Comparison of ENCODE assay signal across 31 cellular contexts in genomic region chr5:84361572-84361971, GRCh38. TPM values are rescaled to one million over a fixed set of nuclear protein-coding genes. Genes with fewer than 3 reads are reported as not detected.
"Had no signal": no experiment of that assay in that cellular context is flagged by ENCODE, and none has a peak within 500 bp of the region (broad histone marks: within the 10 kb centered on the region; RNA-seq: fewer than 3 reads in every experiment).

No MANE protein-coding gene starts in this region.

- H3K9ac ChIP-seq: parathyroid adenoma had no signal

- H3K4me3 Mint-ChIP-seq: dendritic cell treated with granulocyte-macrophage colony-stimulating factor and Interleukin-4, amounts not matched to agents 40 ng/mL and 50 ng/mL, for 4 days; mesothelial cell of epicardium; naive B cell; natural killer cell treated with Interleukin-12 subunit alpha and Interleukin-12 subunit beta and Interleukin-15 and Interleukin-18, amount 100 ng/mL, for 72 hours; neural crest cell; stimulated activated naive CD8-positive, alpha-beta T cell treated with anti-CD3 and anti-CD28 coated beads, Interleukin-15, amount 100 ng/mL, for 72 hours had no signal

- ATAC-seq: gastrocnemius medialis; left cardiac atrium; left lung; mucosa of descending colon; natural killer cell treated with Interleukin-12 subunit alpha and Interleukin-12 subunit beta and Interleukin-15 and Interleukin-18, amount 100 ng/mL, for 72 hours; sciatic nerve; stimulated activated naive CD8-positive, alpha-beta T cell treated with anti-CD3 and anti-CD28 coated beads, Interleukin-15, amount 100 ng/mL, for 72 hours; upper lobe of right lung had no signal

- H3K27me3 Mint-ChIP-seq: dendritic cell treated with granulocyte-macrophage colony-stimulating factor and Interleukin-4, amounts not matched to agents 40 ng/mL and 50 ng/mL, for 4 days; naive B cell; natural killer cell treated with Interleukin-12 subunit alpha and Interleukin-12 subunit beta and Interleukin-15 and Interleukin-18, amount 100 ng/mL, for 72 hours; stimulated activated naive CD8-positive, alpha-beta T cell treated with anti-CD3 and anti-CD28 coated beads, Interleukin-15, amount 100 ng/mL, for 72 hours had no signal

- H3K36me3 Mint-ChIP-seq: naive B cell; natural killer cell treated with Interleukin-12 subunit alpha and Interleukin-12 subunit beta and Interleukin-15 and Interleukin-18, amount 100 ng/mL, for 72 hours had no signal

- H3K4me2 ChIP-seq: smooth muscle cell had no signal

- H3K27ac ChIP-seq: colonic mucosa, esophagus squamous epithelium, gastrocnemius medialis, left lung, neutrophil, parathyroid adenoma, prostate gland, right atrium auricular region, suprapubic skin, transverse colon, upper lobe of right lung, uterus had no signal

- H3K9me3 Mint-ChIP-seq: dendritic cell treated with granulocyte-macrophage colony-stimulating factor and Interleukin-4, amounts not matched to agents 40 ng/mL and 50 ng/mL, for 4 days; mesothelial cell of epicardium; neural crest cell; stimulated activated naive CD8-positive, alpha-beta T cell treated with anti-CD3 and anti-CD28 coated beads, Interleukin-15, amount 100 ng/mL, for 72 hours had no signal

- H3K4me1 ChIP-seq: colonic mucosa, gastrocnemius medialis, left lung, parathyroid adenoma, prostate gland, right atrium auricular region, suprapubic skin, upper lobe of right lung, uterus had no signal

- H2AFZ ChIP-seq: parathyroid adenoma had no signal

- H3K79me2 ChIP-seq: parathyroid adenoma had no signal

- H3K4me3 ChIP-seq: colonic mucosa, esophagus squamous epithelium, gastrocnemius medialis, left lung, mucosa of descending colon, prostate gland, right atrium auricular region, smooth muscle cell, suprapubic skin, transverse colon, upper lobe of right lung, uterus had no signal

- H3K36me3 ChIP-seq: colonic mucosa, esophagus squamous epithelium, gastrocnemius medialis, left lung, neutrophil, prostate gland, right atrium auricular region, suprapubic skin, transverse colon, upper lobe of right lung, uterus had no signal

- H3K27me3 ChIP-seq: colonic mucosa, esophagus squamous epithelium, gastrocnemius medialis, left lung, neutrophil, right atrium auricular region, suprapubic skin, transverse colon, upper lobe of right lung, uterus had no signal

- H3K9me3 ChIP-seq: colonic mucosa, esophagus squamous epithelium, gastrocnemius medialis, left lung, mucosa of descending colon, neutrophil, prostate gland, right atrium auricular region, suprapubic skin, transverse colon, upper lobe of right lung, uterus had no signal

- H3K4me1 Mint-ChIP-seq: mesothelial cell of epicardium; naive B cell; neural crest cell; stimulated activated naive CD8-positive, alpha-beta T cell treated with anti-CD3 and anti-CD28 coated beads, Interleukin-15, amount 100 ng/mL, for 72 hours had no signal

- DNase-seq: colonic mucosa; effector memory CD4-positive, alpha-beta T cell; erythroblast; esophagus squamous epithelium; gastrocnemius medialis; head of caudate nucleus; left cardiac atrium; left lung; mesenchymal stem cell; mucosa of descending colon; naive B cell; stimulated activated CD4-positive, alpha-beta T cell treated with anti-CD3 and anti-CD28 coated beads, Interleukin-12 subunit alpha, Interleukin-12 subunit beta, amount 100 ng/mL, for 4 hours; stimulated activated CD4-positive, alpha-beta T cell treated with anti-CD3 and anti-CD28 coated beads, Interleukin-1b, Interleukin-23, amount 100 ng/mL, for 48 hours; stimulated activated CD4-positive, alpha-beta T cell treated with anti-CD3 and anti-CD28 coated beads, Interleukin-4, amount 100 ng/mL, for 1 hour; stimulated activated CD8-positive, alpha-beta memory T cell treated with anti-CD3 and anti-CD28 coated beads, Interleukin-4, amount 100 ng/mL, for 48 hours; stimulated activated naive CD4-positive, alpha-beta T cell; stimulated activated naive CD8-positive, alpha-beta T cell treated with anti-CD3 and anti-CD28 coated beads, Interleukin-15, amount 100 ng/mL, for 72 hours; transverse colon; upper lobe of right lung; uterus had no signal

- H3K27ac Mint-ChIP-seq: dendritic cell treated with granulocyte-macrophage colony-stimulating factor and Interleukin-4, amounts not matched to agents 40 ng/mL and 50 ng/mL, for 4 days; mesothelial cell of epicardium; naive B cell; natural killer cell treated with Interleukin-12 subunit alpha and Interleukin-12 subunit beta and Interleukin-15 and Interleukin-18, amount 100 ng/mL, for 72 hours; stimulated activated naive CD8-positive, alpha-beta T cell treated with anti-CD3 and anti-CD28 coated beads, Interleukin-15, amount 100 ng/mL, for 72 hours had no signal

RNA-seq across cellular contexts. Expression of gene EDIL3, which starts 23.1 kb away (rescaled TPM):
- total RNA-seq: natural killer cell treated with Interleukin-12 subunit alpha and Interleukin-12 subunit beta and Interleukin-15 and Interleukin-18, amount 100 ng/mL, for 72 hours had no signal
